14 cellular contexts compared by ENCODE assay signal in the genomic region with DNA sequence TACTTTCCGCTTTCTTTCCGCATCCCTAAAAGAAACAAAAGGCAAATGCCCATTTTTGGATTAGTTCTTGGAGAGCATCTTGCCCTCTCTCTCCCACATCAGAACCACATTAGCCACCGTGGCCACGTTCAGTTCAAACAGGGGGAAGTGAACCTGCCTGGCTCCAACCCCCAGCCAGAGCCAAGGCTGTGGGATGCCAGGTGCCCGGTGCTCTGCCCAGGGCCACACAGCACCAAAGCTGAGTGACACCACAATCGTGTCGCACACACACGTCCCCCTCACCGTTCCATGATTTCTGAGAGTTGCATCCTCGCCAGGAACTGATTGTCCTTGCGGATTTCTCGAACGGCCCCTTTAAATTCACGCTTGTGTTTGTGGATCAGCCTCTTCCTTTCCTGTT. TPM values are rescaled to one million over a fixed set of nuclear protein-coding genes. Genes with fewer than 3 reads are reported as not detected.
DNase-seq lines count a peak whose midpoint lies in the region; ATAC-seq, FAIRE-seq and TF ChIP-seq lines count a peak whose summit lies in the region.
"Had no signal": no experiment of that assay in that cellular context is flagged by ENCODE, and none has a peak within 500 bp of the region (broad histone marks: within the 10 kb centered on the region; RNA-seq: fewer than 3 reads in every experiment).

No MANE protein-coding gene starts in this region.

- DNase-seq in right lobe of liver, result peak in 2 of 3 donors; percentile 2 to 43
- DNase-seq in HepG2 (ENCODE audit: low spot score), result no peak
- DNase-seq in activated T-cell treated with anti-CD3 and anti-CD28 coated beads, Interleukin-2, amount 50 U/mL, for 72 hours, result no peak
- DNase-seq in natural killer cell, result peak; percentile 10
- DNase-seq in central memory CD4-positive, alpha-beta T cell, result no peak
- DNase-seq in NAMALWA (ENCODE audit: low spot score), result no peak
- no peak for DNase-seq in NK-92 treated with Interleukin-12 subunit alpha and Interleukin-12 subunit beta, amount 100 ng/mL, for 24 hours (lab: John Stamatoyannopoulos, UW)
- DNase-seq: NCI-H187, NCI-H748 treated with DMSO at 0.1 percent for 48 hours had no signal

- ATAC-seq in right lobe of liver, result no peak
- ATAC-seq in HepG2, result no peak
- ATAC-seq in activated T-cell treated with anti-CD3 and anti-CD28 coated beads, Interleukin-2, amount 50 U/mL, for 72 hours (replicated peaks in 1 of 2), result no peak
- no peak for ATAC-seq in natural killer cell
- no peak for ATAC-seq in HG02610 (IDR thresholded peaks at IDR 0.05; ENCODE audit: unreplicated experiment)

- POLR2A ChIA-PET in HepG2 (lab: Yijun Ruan, JAX), result no interaction called here

- H3K79me2 ChIP-seq in HepG2 (ENCODE audit: insufficient read depth, low read length), result peaks cover 10% of the 10 kb centered on the region

- no peak overlapping the region for H3K4me2 ChIP-seq in HepG2 (ENCODE audit: low read depth, low read length)

- H3K9ac ChIP-seq in HepG2 (ENCODE audit: insufficient read depth, low read depth, low read length), result no peak overlapping the region

- H3K9me3 ChIP-seq in right lobe of liver, result no peaks in the 10 kb centered on the region
- H3K9me3 ChIP-seq in HepG2 (ENCODE audit: low read length), result no peaks in the 10 kb centered on the region

- H3K27me3 ChIP-seq in right lobe of liver (no peaks in the 10 kb centered on the region), HepG2 (ENCODE audit: control insufficient read depth in 1 of 2, insufficient read depth in 2 of 2, low read length in 2 of 2) (no peaks in the 10 kb centered on the region; a peak in 1 of 5 replicates)

- TF ChIP-seq EP300 in HepG2 (IDR thresholded peaks at IDR 0.05; ENCODE audit: low read depth in 2 of 2, low read length in 2 of 2) (no peak), HepG2 (CRISPR knock-in tag; IDR thresholded peaks at IDR 0.05; ENCODE audit: borderline replicate concordance) (no peak)

- H3K36me3 Mint-ChIP-seq in activated T-cell treated with anti-CD3 and anti-CD28 coated beads, Interleukin-2, amount 50 U/mL, for 72 hours (ENCODE audit: insufficient read depth in 2 of 2), result peaks cover 21 to 33% of the 10 kb centered on the region in 2 donors
- H3K36me3 Mint-ChIP-seq in natural killer cell, result no peaks in the 10 kb centered on the region

- H3K4me1 Mint-ChIP-seq in activated T-cell treated with anti-CD3 and anti-CD28 coated beads, Interleukin-2, amount 50 U/mL, for 72 hours (ENCODE audit: low read depth), result peaks cover 48% of the 10 kb centered on the region
- peaks cover 27 to 40% of the 10 kb centered on the region in 2 donors for H3K4me1 Mint-ChIP-seq in natural killer cell

- H2AFZ ChIP-seq in HepG2 (ENCODE audit: low read length), result no peak overlapping the region

- H3K36me3 ChIP-seq in right lobe of liver, result peaks cover 0 to 61% (median 33%) of the 10 kb centered on the region in 4 donors
- H3K36me3 ChIP-seq in HepG2 (replicated peaks in 1 of 2; ENCODE audit: control insufficient read depth in 1 of 2, insufficient read depth in 2 of 2, low read length in 2 of 2), result peaks cover 37 to 60% of the 10 kb centered on the region in 2 experiments

- CTCF ChIA-PET in HepG2 (lab: Yijun Ruan, JAX; ENCODE audit: low intra/inter-chr PET ratio, low total read pairs), result no interaction called here

- no peak overlapping the region for H3K4me3 ChIP-seq in right lobe of liver
- H3K4me3 ChIP-seq in HepG2 (replicated peaks in 1 of 3; ENCODE audit: insufficient read depth in 1 of 3, low read depth in 2 of 3, low read length in 3 of 3), result no peak overlapping the region

- H3K27ac Mint-ChIP-seq in activated T-cell treated with anti-CD3 and anti-CD28 coated beads, Interleukin-2, amount 50 U/mL, for 72 hours, result peak overlapping the region; percentile 92
- no peak overlapping the region for H3K27ac Mint-ChIP-seq in natural killer cell
- H3K27ac Mint-ChIP-seq: B cell had no signal

- peaks cover 0 to 5% (median 2%) of the 10 kb centered on the region in 4 donors for H3K4me1 ChIP-seq in right lobe of liver
- peaks cover 27% of the 10 kb centered on the region for H3K4me1 ChIP-seq in HepG2 (ENCODE audit: insufficient read depth, low read length)

- 78% methylated on average over 8 of the region's 14 CpGs for WGBS in right lobe of liver (ENCODE audit: insufficient coverage, low coverage, low lambda C conversion rate, missing lambda C conversion rate)
- 98% methylated on average over 14 of the region's 14 CpGs for WGBS in HepG2 (ENCODE audit: low lambda C conversion rate)

- in situ Hi-C loops in HepG2 (cut with HindIII; ENCODE audit: extremely low pct_ligation_motif_present, low pct_unique_long_range_greater_than_20kb), result no loop called here

- peak overlapping the region; percentile 35 to 42 for H3K4me3 Mint-ChIP-seq in activated T-cell treated with anti-CD3 and anti-CD28 coated beads, Interleukin-2, amount 50 U/mL, for 72 hours
- H3K4me3 Mint-ChIP-seq in natural killer cell, result no peak overlapping the region
- H3K4me3 Mint-ChIP-seq: B cell had no signal

- TF ChIP-seq CTCF in right lobe of liver (IDR thresholded peaks at IDR 0.05) (no peak), HepG2 (CRISPR knock-in tag; IDR thresholded peaks at IDR 0.05) (no peak), natural killer cell (IDR thresholded peaks at IDR 0.05) (no peak)

- TF ChIP-seq POLR2A in right lobe of liver (IDR thresholded peaks at IDR 0.05) (no peak), HepG2 (IDR thresholded peaks at IDR 0.05; ENCODE audit: insufficient read depth in 1 of 2, low read depth in 2 of 2, low read length in 2 of 2) (no peak)

- H3K27ac ChIP-seq in right lobe of liver (no peak overlapping the region), HepG2 (ENCODE audit: extremely low read length, insufficient read depth, low read length) (no peak overlapping the region)
- H3K27ac ChIP-seq: VCaP had no signal

- H3K27me3 Mint-ChIP-seq in activated T-cell treated with anti-CD3 and anti-CD28 coated beads, Interleukin-2, amount 50 U/mL, for 72 hours (ENCODE audit: low read depth), result no peaks in the 10 kb centered on the region
- no peaks in the 10 kb centered on the region for H3K27me3 Mint-ChIP-seq in natural killer cell (ENCODE audit: low read depth in 2 of 2)
- H3K27me3 Mint-ChIP-seq: B cell had no signal

- TF ChIP-seq RAD21 in HepG2 (CRISPR knock-in tag; IDR thresholded peaks at IDR 0.05), result no peak

- intact Hi-C loops in right lobe of liver (cut with DNase I) (loop anchor here in 1 of 2 donors (10.0 kb wide), 1 partner anchor 174 kb away; no protein-coding TSS in a partner anchor), HepG2 (cut with micrococcal nuclease; ENCODE audit: unreplicated experiment) (loop anchor here (5.0 to 10.0 kb wide), 2 partner anchors 74 to 97 kb away; a partner anchor contains a TSS), natural killer cell (cut with micrococcal nuclease) (loop anchor here (10.0 kb wide), 2 partner anchors 124 to 174 kb away; no protein-coding TSS in a partner anchor)

- H3K9me3 Mint-ChIP-seq in activated T-cell treated with anti-CD3 and anti-CD28 coated beads, Interleukin-2, amount 50 U/mL, for 72 hours, result no peaks in the 10 kb centered on the region
- no peaks in the 10 kb centered on the region for H3K9me3 Mint-ChIP-seq in natural killer cell

- peaks cover 19% of the 10 kb centered on the region; the same call in 1 of the 2 replicates for H4K20me1 ChIP-seq in HepG2 (ENCODE audit: insufficient read depth, low read length)

- no TSS peak for BruUV-seq in HepG2 (replicated peaks; lab: Mats Ljungman, UMichigan)

- FAIRE-seq in HepG2 (lab: Jason Lieb, UNC), result no peak
- FAIRE-seq: colon, GM12891 had no signal

RNA-seq across cellular contexts. Expression of a gene that starts 24.3 kb away (rescaled TPM):
- total RNA-seq in right lobe of liver (10 to 100 TPM; 16.1 to 24.7 (median 19.5) TPM), HepG2 (2016; rRNA removed; fragmentation: Illumina TruSeq; extraction: Trizol) (47.9 and 63.4 TPM in 2 replicates), natural killer cell (10 to 100 TPM; 20.9 to 25.0 (median 21.1) TPM)
- 11.5 and 13.9 TPM in 2 replicates for total RNA-seq in HepG2 (2016; cell fraction: cytosol; rRNA removed; fragmentation: Illumina TruSeq; extraction: Trizol; ENCODE audit: low read depth)
- total RNA-seq in HepG2 (2016; cell fraction: insoluble cytoplasmic fraction; rRNA removed; fragmentation: Illumina TruSeq; extraction: Trizol), result 48.3 and 54.0 TPM in 2 replicates
- total RNA-seq in HepG2 (2016; cell fraction: membrane; rRNA removed; fragmentation: Illumina TruSeq; extraction: Trizol), result 23.0 and 27.1 TPM in 2 replicates
- total RNA-seq in HepG2 (2016; cell fraction: nucleus; rRNA removed; fragmentation: Illumina TruSeq; extraction: Trizol), result 25.4 and 26.5 TPM in 2 replicates
- 6.8 and 6.9 TPM in 2 replicates for polyA plus RNA-seq in HepG2 (2011; rRNA removed)
- polyA plus RNA-seq in HepG2 (2011; cell fraction: cytosol; rRNA removed), result 4.8 and 5.2 TPM in 2 replicates
- 8.6 and 9.1 TPM in 2 replicates for polyA plus RNA-seq in HepG2 (2011; cell fraction: nucleus; rRNA removed)
- 23.7 and 25.5 TPM in 2 replicates for polyA plus RNA-seq in HepG2 (2012)
- polyA plus RNA-seq in HepG2 (2016; cell fraction: cytosol; fragmentation: Illumina TruSeq; extraction: Trizol; ENCODE audit: low read depth), result 5.0 and 6.7 TPM in 2 replicates
- polyA plus RNA-seq in HepG2 (2016; cell fraction: insoluble cytoplasmic fraction; fragmentation: Illumina TruSeq; extraction: Trizol; ENCODE audit: low read depth), result 48.2 and 58.0 TPM in 2 replicates
- 12.7 and 14.5 TPM in 2 replicates for polyA plus RNA-seq in HepG2 (2016; cell fraction: membrane; fragmentation: Illumina TruSeq; extraction: Trizol; ENCODE audit: low read depth)
- polyA plus RNA-seq in HepG2 (2016; cell fraction: nucleus; fragmentation: Illumina TruSeq; extraction: Trizol; ENCODE audit: insufficient read depth, low read depth), result 36.4 and 41.5 TPM in 2 replicates
- 7.1 and 9.6 TPM in 2 replicates for polyA minus RNA-seq in HepG2 (2011; rRNA and poly(A)+ RNA removed; ENCODE audit: low replicate concordance)
- 10.4 and 14.8 TPM in 2 replicates for polyA minus RNA-seq in HepG2 (2011; cell fraction: cytosol; rRNA and poly(A)+ RNA removed)
- 10.0 and 12.2 TPM in 2 replicates for polyA minus RNA-seq in HepG2 (2011; cell fraction: nucleus; rRNA and poly(A)+ RNA removed)
- 10 to 100 TPM; 72.0 to 75.8 TPM for total RNA-seq in activated T-cell treated with anti-CD3 and anti-CD28 coated beads, Interleukin-2, amount 50 U/mL, for 72 hours

RNA-seq across cellular contexts. Expression of a gene that starts 24.5 kb away (rescaled TPM):
- total RNA-seq in right lobe of liver, result 1 to 10 TPM; 1.0 to 4.3 (median 2.8) TPM
- total RNA-seq in HepG2 (2016; rRNA removed; fragmentation: Illumina TruSeq; extraction: Trizol), result 2.0 and 2.5 TPM in 2 replicates
- total RNA-seq in HepG2 (2016; cell fraction: cytosol; rRNA removed; fragmentation: Illumina TruSeq; extraction: Trizol; ENCODE audit: low read depth), result 1.9 and 2.1 TPM in 2 replicates
- 2.5 and 3.1 TPM in 2 replicates for total RNA-seq in HepG2 (2016; cell fraction: insoluble cytoplasmic fraction; rRNA removed; fragmentation: Illumina TruSeq; extraction: Trizol)
- total RNA-seq in HepG2 (2016; cell fraction: membrane; rRNA removed; fragmentation: Illumina TruSeq; extraction: Trizol), result 4.7 and 4.9 TPM in 2 replicates
- 1.2 and 1.4 TPM in 2 replicates for total RNA-seq in HepG2 (2016; cell fraction: nucleus; rRNA removed; fragmentation: Illumina TruSeq; extraction: Trizol)
- polyA plus RNA-seq in HepG2 (2011; rRNA removed), result 1.6 and 1.8 TPM in 2 replicates
- polyA plus RNA-seq in HepG2 (2011; cell fraction: cytosol; rRNA removed), result 1.2 TPM in 2 replicates
- polyA plus RNA-seq in HepG2 (2011; cell fraction: nucleus; rRNA removed), result 1.2 and 1.3 TPM in 2 replicates
- 1.5 and 1.7 TPM in 2 replicates for polyA plus RNA-seq in HepG2 (2012)
- 2.8 TPM in 2 replicates for polyA plus RNA-seq in HepG2 (2016; cell fraction: cytosol; fragmentation: Illumina TruSeq; extraction: Trizol; ENCODE audit: low read depth)
- polyA plus RNA-seq in HepG2 (2016; cell fraction: insoluble cytoplasmic fraction; fragmentation: Illumina TruSeq; extraction: Trizol; ENCODE audit: low read depth), result 3.0 TPM in 2 replicates
- polyA plus RNA-seq in HepG2 (2016; cell fraction: membrane; fragmentation: Illumina TruSeq; extraction: Trizol; ENCODE audit: low read depth), result 4.7 TPM in 2 replicates
- polyA plus RNA-seq in HepG2 (2016; cell fraction: nucleus; fragmentation: Illumina TruSeq; extraction: Trizol; ENCODE audit: insufficient read depth, low read depth), result 2.1 and 2.8 TPM in 2 replicates
- polyA minus RNA-seq in HepG2 (2011; rRNA and poly(A)+ RNA removed; ENCODE audit: low replicate concordance), result 2.6 and 2.7 TPM in 2 replicates
- 0.88 and 1.4 TPM in 2 replicates for polyA minus RNA-seq in HepG2 (2011; cell fraction: cytosol; rRNA and poly(A)+ RNA removed)
- 1.4 and 3.2 TPM in 2 replicates for polyA minus RNA-seq in HepG2 (2011; cell fraction: nucleus; rRNA and poly(A)+ RNA removed)
- total RNA-seq in activated T-cell treated with anti-CD3 and anti-CD28 coated beads, Interleukin-2, amount 50 U/mL, for 72 hours, result 1 to 10 TPM; 3.8 to 5.5 TPM
- 1 to 10 TPM; 2.0 to 6.4 (median 5.1) TPM for total RNA-seq in natural killer cell

Comparison
In these comparisons a context has a peak if more than half of its experiments do, and no peak if none do; other contexts are left out.
1. DNase-seq: peak in right lobe of liver (2 of 3) and natural killer cell (single experiment); none in HepG2 (single experiment), activated T-cell treated with anti-CD3 and anti-CD28 coated beads, Interleukin-2, amount 50 U/mL, for 72 hours (0 of 2), central memory CD4-positive, alpha-beta T cell (single experiment), NAMALWA (single experiment) and NK-92 treated with Interleukin-12 subunit alpha and Interleukin-12 subunit beta, amount 100 ng/mL, for 24 hours (single experiment).